In the genomic region with DNA sequence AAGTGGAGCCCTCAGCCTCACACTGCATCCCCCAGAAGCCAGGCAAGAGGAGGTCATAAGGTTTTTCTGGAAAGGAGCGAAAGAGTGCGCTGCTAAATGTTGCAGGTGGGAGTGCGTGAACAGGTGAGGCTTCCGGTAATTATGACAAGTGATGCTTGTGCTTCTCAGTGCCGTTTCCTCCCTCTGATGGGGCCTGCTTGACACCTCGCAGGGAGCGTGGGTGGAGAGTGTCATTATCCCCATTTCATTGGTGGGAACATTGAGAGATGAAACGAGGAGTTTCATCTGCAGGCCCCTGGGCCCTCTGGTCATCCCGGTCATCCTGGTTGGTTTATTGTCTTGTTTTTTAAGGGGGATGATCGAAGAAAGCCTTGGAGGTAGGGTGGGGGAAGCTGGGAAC, we compare ENCODE assay signal across 1 cellular context.
TF ChIP-seq lines count a peak whose summit lies in the region.

No MANE protein-coding gene starts in this region.

TF ChIP-seq in K562, 482 proteins besides CTCF, POLR2A, EP300 and RAD21:
- TF ChIP-seq ZNF143 (CRISPR knock-in tag; IDR thresholded peaks at IDR 0.05), result no peak
- no peak for TF ChIP-seq ERF (CRISPR knock-in tag; IDR thresholded peaks at IDR 0.05)
- TF ChIP-seq, protein P1, sequence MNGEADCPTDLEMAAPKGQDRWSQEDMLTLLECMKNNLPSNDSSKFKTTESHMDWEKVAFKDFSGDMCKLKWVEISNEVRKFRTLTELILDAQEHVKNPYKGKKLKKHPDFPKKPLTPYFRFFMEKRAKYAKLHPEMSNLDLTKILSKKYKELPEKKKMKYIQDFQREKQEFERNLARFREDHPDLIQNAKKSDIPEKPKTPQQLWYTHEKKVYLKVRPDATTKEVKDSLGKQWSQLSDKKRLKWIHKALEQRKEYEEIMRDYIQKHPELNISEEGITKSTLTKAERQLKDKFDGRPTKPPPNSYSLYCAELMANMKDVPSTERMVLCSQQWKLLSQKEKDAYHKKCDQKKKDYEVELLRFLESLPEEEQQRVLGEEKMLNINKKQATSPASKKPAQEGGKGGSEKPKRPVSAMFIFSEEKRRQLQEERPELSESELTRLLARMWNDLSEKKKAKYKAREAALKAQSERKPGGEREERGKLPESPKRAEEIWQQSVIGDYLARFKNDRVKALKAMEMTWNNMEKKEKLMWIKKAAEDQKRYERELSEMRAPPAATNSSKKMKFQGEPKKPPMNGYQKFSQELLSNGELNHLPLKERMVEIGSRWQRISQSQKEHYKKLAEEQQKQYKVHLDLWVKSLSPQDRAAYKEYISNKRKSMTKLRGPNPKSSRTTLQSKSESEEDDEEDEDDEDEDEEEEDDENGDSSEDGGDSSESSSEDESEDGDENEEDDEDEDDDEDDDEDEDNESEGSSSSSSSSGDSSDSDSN (IDR thresholded peaks at IDR 0.05; ENCODE audit: borderline replicate concordance in 1 of 2, low read depth in 2 of 2, low read length in 2 of 2), result no peak
- TF ChIP-seq ZNF707 (CRISPR knock-in tag; conservative IDR thresholded peaks at IDR 0.05), result no peak
- TF ChIP-seq, protein P2, sequence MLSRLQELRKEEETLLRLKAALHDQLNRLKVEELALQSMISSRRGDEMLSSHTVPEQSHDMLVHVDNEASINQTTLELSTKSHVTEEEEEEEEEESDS (CRISPR knock-in tag; IDR thresholded peaks at IDR 0.05), result no peak
- TF ChIP-seq, protein P3, sequence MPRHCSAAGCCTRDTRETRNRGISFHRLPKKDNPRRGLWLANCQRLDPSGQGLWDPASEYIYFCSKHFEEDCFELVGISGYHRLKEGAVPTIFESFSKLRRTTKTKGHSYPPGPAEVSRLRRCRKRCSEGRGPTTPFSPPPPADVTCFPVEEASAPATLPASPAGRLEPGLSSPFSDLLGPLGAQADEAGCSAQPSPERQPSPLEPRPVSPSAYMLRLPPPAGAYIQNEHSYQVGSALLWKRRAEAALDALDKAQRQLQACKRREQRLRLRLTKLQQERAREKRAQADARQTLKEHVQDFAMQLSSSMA (CRISPR knock-in tag; IDR thresholded peaks at IDR 0.05), result no peak
- no peak for TF ChIP-seq KHSRP (IDR thresholded peaks at IDR 0.05)
- TF ChIP-seq ZNF408 (CRISPR knock-in tag; IDR thresholded peaks at IDR 0.05; ENCODE audit: low read depth), result no peak
- TF ChIP-seq NCOA4 (IDR thresholded peaks at IDR 0.05; ENCODE audit: partially characterized antibody), result no peak
TF ChIP-seq in K562: peak in this region for 0.
